In genomic region chr4:8099981-8100464, GRCh38 we compare ENCODE assay signal across 23 cellular contexts. TPM values are rescaled to one million over a fixed set of nuclear protein-coding genes. Genes with fewer than 3 reads are reported as not detected.
DNase-seq lines count a peak whose midpoint lies in the region; ATAC-seq, FAIRE-seq and TF ChIP-seq lines count a peak whose summit lies in the region.
"Had no signal": no experiment of that assay in that cellular context is flagged by ENCODE, and none has a peak within 500 bp of the region (broad histone marks: within the 10 kb centered on the region; RNA-seq: fewer than 3 reads in every experiment).

No MANE protein-coding gene starts in this region.

- intact Hi-C loops in kidney (cut with DNase I) (no loop called here), stomach (cut with DNase I; ENCODE audit: low total_unique reads) (no loop called here)

- H3K27me3 ChIP-seq in stomach = peaks cover 0 to 5% (median 0%) of the 10 kb centered on the region in 3 donors
- H3K27me3 ChIP-seq: heart right ventricle had no signal

- H3K4me3 Mint-ChIP-seq in HFFc6 = no peak overlapping the region
- H3K4me3 Mint-ChIP-seq: activated CD4-positive, alpha-beta memory T cell treated with anti-CD3 and anti-CD28 coated beads, Interleukin-2, amount 10 ng/mL, durations not matched to agents 7 days and 5 days; activated naive CD4-positive, alpha-beta T cell treated with anti-CD3 and anti-CD28 coated beads, Interleukin-2, amount 50 U/mL, for 24 hours; activated T-cell treated with anti-CD3 and anti-CD28 coated beads, Interleukin-2, amount 50 U/mL, for 4 hours; GM23338; IgD-negative memory B cell; naive thymus-derived CD4-positive, alpha-beta T cell; stimulated activated memory B cell treated with anti-CD40 and anti-IgM and Interleukin-4, amounts not matched to agents 10 μg/mL and 1 μg/mL and 100 μg/mL, for 72 hours; T-helper 1 cell treated with Interleukin-12 subunit alpha and Interleukin-12 subunit beta and Interleukin-4 antibody, amounts not matched to agents 30 μg/mL and 1 μg/mL, for 36 hours; WTC11 had no signal

- no peak for FAIRE-seq in kidney (lab: Jason Lieb, UNC)
- FAIRE-seq: GM18507 had no signal

- TF ChIP-seq EP300 in stomach (IDR thresholded peaks at IDR 0.05) = peak; percentile 63

- DNase-seq in LoVo (ENCODE audit: low spot score) = peak; percentile 48
- DNase-seq in dermis microvascular lymphatic vessel endothelial cell (ENCODE audit: low read depth in 2 of 2) = peak; percentile 39 to 76
- DNase-seq in kidney = peak; percentile 89
- no peak for DNase-seq in stomach
- DNase-seq in HFFc6 = no peak
- DNase-seq in D341Med (ENCODE audit: low spot score) = no peak
- no peak for DNase-seq in retina
- DNase-seq: activated CD4-positive, alpha-beta memory T cell treated with anti-CD3 and anti-CD28 coated beads, Interleukin-2, amount 10 ng/mL, durations not matched to agents 7 days and 5 days; activated T-cell treated with anti-CD3 and anti-CD28 coated beads, Interleukin-2, amount 50 U/mL, for 4 hours; naive thymus-derived CD4-positive, alpha-beta T cell; NCI-H2029 treated with DMSO at 0.1 percent for 48 hours; NCI-H526; SHP77 treated with DMSO at 0.1 percent for 48 hours; stimulated activated CD4-positive, alpha-beta T cell treated with anti-CD3 and anti-CD28 coated beads, Interleukin-15, amount 100 ng/mL, for 24 hours had no signal

- H3K9me3 Mint-ChIP-seq in HFFc6 = peaks cover 9% of the 10 kb centered on the region
- H3K9me3 Mint-ChIP-seq: activated naive CD4-positive, alpha-beta T cell treated with anti-CD3 and anti-CD28 coated beads, Interleukin-2, amount 50 U/mL, for 24 hours had no signal

- H3K4me1 Mint-ChIP-seq in HFFc6 (ENCODE audit: low read depth) = 0 out of 2 replicates have a peak, but pooled peaks cover 4% of the 10 kb centered on the region
- H3K4me1 Mint-ChIP-seq: activated CD4-positive, alpha-beta memory T cell treated with anti-CD3 and anti-CD28 coated beads, Interleukin-2, amount 10 ng/mL, durations not matched to agents 7 days and 5 days; activated naive CD4-positive, alpha-beta T cell treated with anti-CD3 and anti-CD28 coated beads, Interleukin-2, amount 50 U/mL, for 24 hours; IgD-negative memory B cell; naive thymus-derived CD4-positive, alpha-beta T cell; stimulated activated memory B cell treated with anti-CD40 and anti-IgM and Interleukin-4, amounts not matched to agents 10 μg/mL and 1 μg/mL and 100 μg/mL, for 72 hours had no signal

- H3K9me3 ChIP-seq in kidney (ENCODE audit: control insufficient read depth in 1 of 2, low read length in 2 of 2) = no peaks in the 10 kb centered on the region
- peaks cover 0 to under 1% (median 0%) of the 10 kb centered on the region in 4 donors for H3K9me3 ChIP-seq in stomach

- peaks cover 0 to 2% of the 10 kb centered on the region in 2 donors for H3K4me1 ChIP-seq in kidney (ENCODE audit: control insufficient read depth in 1 of 2, insufficient read depth in 1 of 2, low read depth in 1 of 2, low read length in 2 of 2)
- no peaks in the 10 kb centered on the region for H3K4me1 ChIP-seq in stomach

- TF ChIP-seq CTCF in kidney (IDR thresholded peaks at IDR 0.05; ENCODE audit: borderline replicate concordance, extremely low read depth, insufficient read depth) = no peak
- no peak for TF ChIP-seq CTCF in stomach (IDR thresholded peaks at IDR 0.05)
- TF ChIP-seq CTCF in HFFc6 (IDR thresholded peaks at IDR 0.05) = no peak

- 68 to 84% (median 80%) methylated on average over 4 of the region's 4 CpGs for WGBS in stomach, 5 donors

- H3K27ac ChIP-seq in kidney (ENCODE audit: low read depth in 2 of 2, low read length in 2 of 2) (peak overlapping the region; percentile 22 to 79), stomach (peak overlapping the region in 1 of 5 donors; percentile 12)

- H3K9ac ChIP-seq in kidney (ENCODE audit: low read length in 2 of 2) = no peak overlapping the region

- H3K27me3 Mint-ChIP-seq in HFFc6 (ENCODE audit: insufficient read depth) = peaks cover 47% of the 10 kb centered on the region
- H3K27me3 Mint-ChIP-seq: activated CD4-positive, alpha-beta memory T cell treated with anti-CD3 and anti-CD28 coated beads, Interleukin-2, amount 10 ng/mL, durations not matched to agents 7 days and 5 days; activated naive CD4-positive, alpha-beta T cell treated with anti-CD3 and anti-CD28 coated beads, Interleukin-2, amount 50 U/mL, for 24 hours; naive thymus-derived CD4-positive, alpha-beta T cell; stimulated activated memory B cell treated with anti-CD40 and anti-IgM and Interleukin-4, amounts not matched to agents 10 μg/mL and 1 μg/mL and 100 μg/mL, for 72 hours had no signal

- no peaks in the 10 kb centered on the region for H3K36me3 ChIP-seq in kidney (ENCODE audit: control insufficient read depth in 1 of 2, insufficient read depth in 2 of 2, low read length in 2 of 2)
- peaks cover 0 to 14% (median 3%) of the 10 kb centered on the region in 4 donors for H3K36me3 ChIP-seq in stomach

- no peak overlapping the region for H3K27ac Mint-ChIP-seq in HFFc6
- H3K27ac Mint-ChIP-seq: activated CD4-positive, alpha-beta memory T cell treated with anti-CD3 and anti-CD28 coated beads, Interleukin-2, amount 10 ng/mL, durations not matched to agents 7 days and 5 days; activated naive CD4-positive, alpha-beta T cell treated with anti-CD3 and anti-CD28 coated beads, Interleukin-2, amount 50 U/mL, for 24 hours; GM23338; IgD-negative memory B cell; naive thymus-derived CD4-positive, alpha-beta T cell; stimulated activated memory B cell treated with anti-CD40 and anti-IgM and Interleukin-4, amounts not matched to agents 10 μg/mL and 1 μg/mL and 100 μg/mL, for 72 hours; T-helper 1 cell treated with Interleukin-12 subunit alpha and Interleukin-12 subunit beta and Interleukin-4 antibody, amounts not matched to agents 30 μg/mL and 1 μg/mL, for 36 hours; WTC11 had no signal

- H3K36me3 Mint-ChIP-seq in HFFc6 (ENCODE audit: low read depth) = 0 out of 2 replicates have a peak, but pooled peaks cover under 1% of the 10 kb centered on the region
- H3K36me3 Mint-ChIP-seq: IgD-negative memory B cell had no signal

- no peak overlapping the region for H3K4me3 ChIP-seq in kidney (ENCODE audit: low read length in 2 of 2)
- H3K4me3 ChIP-seq in stomach = no peak overlapping the region
- H3K4me3 ChIP-seq: GM23338, heart right ventricle had no signal

- no peak for TF ChIP-seq POLR2A in stomach (IDR thresholded peaks at IDR 0.05)

- no peak for ATAC-seq in HG03045 (IDR thresholded peaks at IDR 0.05; ENCODE audit: unreplicated experiment)
- ATAC-seq: activated T-cell treated with anti-CD3 and anti-CD28 coated beads, Interleukin-2, amount 50 U/mL, for 4 hours; GM23338; naive thymus-derived CD4-positive, alpha-beta T cell; stimulated activated memory B cell treated with anti-CD40 and anti-IgM and Interleukin-4, amounts not matched to agents 10 μg/mL and 1 μg/mL and 100 μg/mL, for 72 hours; WTC11 had no signal

RNA-seq across cellular contexts. Expression of gene ABLIM2, which starts 58.6 kb away (rescaled TPM):
- total RNA-seq in dermis microvascular lymphatic vessel endothelial cell = 2.6 and 2.8 TPM in 2 replicates
- 23.3 TPM for total RNA-seq in kidney
- polyA plus RNA-seq in kidney (ENCODE audit: insufficient read depth, low read depth, low replicate concordance) = 9.5 TPM
- 10 to 100 TPM in 2 of 5 donors, 1 to 10 TPM in 3; 3.1 to 28.0 (median 9.4) TPM for total RNA-seq in stomach
- polyA plus RNA-seq in stomach = 1 to 10 TPM; 2.3 to 5.8 (median 2.4) TPM
- under 1 TPM in 1 of 6 experiments, not detected in 5; 0.14 TPM for total RNA-seq in HFFc6 (2021; fragmentation: NEBNext Ultra II Directional; extraction: Animal tissue kit (Norgen Biotek cat#: 25700))

Comparison
In these comparisons a context has a peak if more than half of its experiments do, and no peak if none do; other contexts are left out.
1. DNase-seq: peak in LoVo (single experiment), dermis microvascular lymphatic vessel endothelial cell (2 of 2) and kidney (single experiment); none in stomach (single experiment), HFFc6 (single experiment), D341Med (single experiment) and retina (single experiment).